14 cellular contexts compared by ENCODE assay signal in genomic region chr21:15206514-15206913, GRCh38.
A peak's percentile ranks its signal among the peaks of the same experiment; 100 is the strongest.
DNase-seq lines count a peak whose midpoint lies in the region; ATAC-seq and TF ChIP-seq lines count a peak whose summit lies in the region.
"Had no signal": no experiment of that assay in that cellular context is flagged by ENCODE, and none has a peak within 500 bp of the region (broad histone marks: within the 10 kb centered on the region; RNA-seq: fewer than 3 reads in every experiment).

No MANE protein-coding gene starts in this region.

- no peaks in the 10 kb centered on the region for H3K36me3 Mint-ChIP-seq in chondrocyte (ENCODE audit: low read depth)

- CTCF ChIA-PET in A673 (lab: Charles Lee): no interaction called here

- peak; percentile 38 for DNase-seq in GM06990 (ENCODE audit: extremely low read depth, insufficient read length)
- peak; percentile 96 for DNase-seq in SIG-M5 treated with dmso at 0.1 percent for 504 hours (lab: John Stamatoyannopoulos, UW; ENCODE audit: unreplicated experiment)
- no peak for DNase-seq in chondrocyte (ENCODE audit: low spot score)
- DNase-seq in mesenchymal stem cell: no peak
- DNase-seq in A673 (ENCODE audit: low spot score): no peak
- DNase-seq in NCI-H526 (lab: John Stamatoyannopoulos, UW): no peak
- DNase-seq: activated CD4-positive, alpha-beta memory T cell treated with anti-CD3 and anti-CD28 coated beads, Interleukin-2, amount 10 ng/mL, durations not matched to agents 7 days and 5 days; HCEC 1CT; hypothalamus; NCI-H226 had no signal

- H3K4me3 ChIP-seq in GM06990 (replicated peaks; ENCODE audit: low read depth, low read length): no peak overlapping the region
- H3K4me3 ChIP-seq in mesenchymal stem cell (ENCODE audit: insufficient read depth in 1 of 2, low read depth in 1 of 2, low read length in 2 of 2): no peak overlapping the region
- H3K4me3 ChIP-seq in A673 (ENCODE audit: low read depth, low read length, poor library complexity, severe bottlenecking): no peak overlapping the region
- H3K4me3 ChIP-seq: K562, skin epidermis had no signal

- no peaks in the 10 kb centered on the region for H3K9me3 Mint-ChIP-seq in chondrocyte (ENCODE audit: low read depth)
- H3K9me3 Mint-ChIP-seq: activated CD4-positive, alpha-beta memory T cell treated with anti-CD3 and anti-CD28 coated beads, Interleukin-2, amount 10 ng/mL, durations not matched to agents 7 days and 5 days had no signal

- no peak overlapping the region for H3K23ac ChIP-seq in mesenchymal stem cell (ENCODE audit: low read length in 2 of 2)

- H3K9ac ChIP-seq in mesenchymal stem cell (ENCODE audit: low read length): no peak overlapping the region

- H3K79me1 ChIP-seq in mesenchymal stem cell (replicated peaks; ENCODE audit: low read length, poor library complexity, severe bottlenecking): no peaks in the 10 kb centered on the region

- intact Hi-C loops in A673 (cut with micrococcal nuclease; ENCODE audit: unreplicated experiment): no loop called here

- H2BK5ac ChIP-seq in mesenchymal stem cell (ENCODE audit: low read depth, low read length, poor library complexity, severe bottlenecking): no peak overlapping the region

- H3K27me3 ChIP-seq in GM06990 (replicated peaks; ENCODE audit: control insufficient read depth, insufficient read depth, low read length): no peaks in the 10 kb centered on the region
- H3K27me3 ChIP-seq in mesenchymal stem cell (ENCODE audit: control insufficient read depth in 1 of 2, insufficient read depth in 1 of 2, low read length in 2 of 2): no peaks in the 10 kb centered on the region
- H3K27me3 ChIP-seq in A673 (replicated peaks; ENCODE audit: insufficient read depth, low read depth, low read length, poor library complexity): no peaks in the 10 kb centered on the region

- H2BK12ac ChIP-seq in mesenchymal stem cell (ENCODE audit: low read length in 2 of 2): no peak overlapping the region

- no peak overlapping the region for H4K8ac ChIP-seq in mesenchymal stem cell (ENCODE audit: low read length)

- H2BK15ac ChIP-seq in mesenchymal stem cell (ENCODE audit: low read depth, poor library complexity, severe bottlenecking): no peak overlapping the region

- H3K9me3 ChIP-seq in mesenchymal stem cell (ENCODE audit: control insufficient read depth, low read length) (no peaks in the 10 kb centered on the region), A673 (ENCODE audit: low read depth, low read length, poor library complexity, severe bottlenecking) (no peaks in the 10 kb centered on the region)

- H3K27me3 Mint-ChIP-seq in chondrocyte (ENCODE audit: low read depth): no peaks in the 10 kb centered on the region
- H3K27me3 Mint-ChIP-seq: activated CD4-positive, alpha-beta memory T cell treated with anti-CD3 and anti-CD28 coated beads, Interleukin-2, amount 10 ng/mL, durations not matched to agents 7 days and 5 days had no signal

- H4K91ac ChIP-seq in mesenchymal stem cell (ENCODE audit: low read length): no peak overlapping the region

- no peaks in the 10 kb centered on the region for H3K4me1 ChIP-seq in mesenchymal stem cell (ENCODE audit: control insufficient read depth, insufficient read depth, low read depth, low read length)
- H3K4me1 ChIP-seq in A673 (ENCODE audit: insufficient read depth, low read length, poor library complexity, severe bottlenecking): no peaks in the 10 kb centered on the region

- no TSS peak for BruUV-seq in A673 (replicated peaks; lab: Mats Ljungman, UMichigan)

- no peak overlapping the region for H2BK120ac ChIP-seq in mesenchymal stem cell (ENCODE audit: low read depth, low read length)

- no peak overlapping the region for H3K4me2 ChIP-seq in mesenchymal stem cell (ENCODE audit: low read length, poor library complexity, severe bottlenecking)

- H3K36me3 ChIP-seq in GM06990 (ENCODE audit: control insufficient read depth, insufficient read depth, low read length): no peaks in the 10 kb centered on the region
- no peaks in the 10 kb centered on the region for H3K36me3 ChIP-seq in mesenchymal stem cell (ENCODE audit: control insufficient read depth in 1 of 2, insufficient read depth in 2 of 2, low read depth in 1 of 2, low read length in 2 of 2)
- H3K36me3 ChIP-seq in A673 (ENCODE audit: insufficient read depth, low read length, poor library complexity, severe bottlenecking): no peaks in the 10 kb centered on the region

- no peak overlapping the region for H3K4ac ChIP-seq in mesenchymal stem cell (ENCODE audit: low read depth in 1 of 2, low read length in 2 of 2)

- H3K27ac ChIP-seq in mesenchymal stem cell (ENCODE audit: low read length, poor library complexity, severe bottlenecking) (no peak overlapping the region), A673 (ENCODE audit: low read depth, low read length, poor library complexity, severe bottlenecking) (no peak overlapping the region)
- H3K27ac ChIP-seq: skin epidermis had no signal

- no peak overlapping the region for H2AK5ac ChIP-seq in mesenchymal stem cell (ENCODE audit: low read length, severe bottlenecking)

- WGBS in mesenchymal stem cell: 92% methylated on average over 5 of the region's 5 CpGs

- H3K14ac ChIP-seq in mesenchymal stem cell (ENCODE audit: low read length in 2 of 2): no peak overlapping the region

- H3K18ac ChIP-seq in mesenchymal stem cell (ENCODE audit: low read depth in 1 of 2, low read length in 2 of 2): no peak overlapping the region

- TF ChIP-seq CTCF in GM06990 (IDR thresholded peaks at IDR 0.05; ENCODE audit: insufficient read depth, low read length, poor library complexity, severe bottlenecking) (no peak), chondrocyte (IDR thresholded peaks at IDR 0.05) (no peak), A673 (conservative IDR thresholded peaks at IDR 0.05; ENCODE audit: low read depth, low read length) (no peak)

- H3K27ac Mint-ChIP-seq in chondrocyte (ENCODE audit: unreplicated experiment): no peak overlapping the region
- H3K27ac Mint-ChIP-seq: activated CD4-positive, alpha-beta memory T cell treated with anti-CD3 and anti-CD28 coated beads, Interleukin-2, amount 10 ng/mL, durations not matched to agents 7 days and 5 days had no signal

- H3K4me1 Mint-ChIP-seq in chondrocyte (ENCODE audit: low read depth): peaks cover 3% of the 10 kb centered on the region
- H3K4me1 Mint-ChIP-seq: activated CD4-positive, alpha-beta memory T cell treated with anti-CD3 and anti-CD28 coated beads, Interleukin-2, amount 10 ng/mL, durations not matched to agents 7 days and 5 days had no signal

- POLR2A ChIA-PET in A673 (lab: Charles Lee; ENCODE audit: low non-redundant PET): no interaction called here

- H2AFZ ChIP-seq in mesenchymal stem cell (ENCODE audit: low read depth, low read length): no peak overlapping the region

- no peak overlapping the region for H3K4me3 Mint-ChIP-seq in chondrocyte (ENCODE audit: unreplicated experiment)
- H3K4me3 Mint-ChIP-seq: activated CD4-positive, alpha-beta memory T cell treated with anti-CD3 and anti-CD28 coated beads, Interleukin-2, amount 10 ng/mL, durations not matched to agents 7 days and 5 days had no signal

- ATAC-seq in GM19397 (IDR thresholded peaks at IDR 0.05; ENCODE audit: unreplicated experiment) (peak; percentile 76), HG02938 (IDR thresholded peaks at IDR 0.05; ENCODE audit: unreplicated experiment) (peak; percentile 89)
- ATAC-seq: K562 had no signal

Comparison
In these comparisons a context has a peak if more than half of its experiments do, and no peak if none do; other contexts are left out.
1. DNase-seq: peak in GM06990 (single experiment) and SIG-M5 treated with dmso at 0.1 percent for 504 hours (single experiment); none in chondrocyte (single experiment), mesenchymal stem cell (single experiment), A673 (single experiment) and NCI-H526 (0 of 2).